Comparison of ENCODE assay signal across 13 cellular contexts in the genomic region with DNA sequence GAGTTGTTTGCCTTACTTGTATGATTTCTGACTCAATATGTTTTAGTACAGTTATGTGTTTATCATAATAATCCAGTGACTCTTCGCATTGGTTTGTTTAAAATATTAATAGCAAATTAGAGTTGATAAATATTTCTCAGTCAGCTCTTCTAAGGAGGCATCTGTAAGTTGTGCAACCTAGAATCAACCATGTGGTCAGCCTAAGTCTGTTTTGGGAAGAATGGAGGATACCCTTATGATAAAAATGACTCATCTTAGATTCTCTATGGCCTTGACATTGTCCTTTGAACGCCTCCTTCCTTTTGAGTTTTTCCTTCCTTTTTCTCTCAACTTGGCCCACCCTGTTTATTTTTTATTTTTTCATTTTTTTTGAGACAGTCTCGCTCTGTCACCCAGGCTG. TPM values are rescaled to one million over a fixed set of nuclear protein-coding genes. Genes with fewer than 3 reads are reported as not detected.
A peak's percentile ranks its signal among the peaks of the same experiment; 100 is the strongest.
DNase-seq lines count a peak whose midpoint lies in the region; ATAC-seq, FAIRE-seq and TF ChIP-seq lines count a peak whose summit lies in the region.
"Had no signal": no experiment of that assay in that cellular context is flagged by ENCODE, and none has a peak within 500 bp of the region (broad histone marks: within the 10 kb centered on the region; RNA-seq: fewer than 3 reads in every experiment).

No MANE protein-coding gene starts in this region.

- no peak overlapping the region for H2AK9ac ChIP-seq in IMR-90 (replicated peaks; ENCODE audit: low read depth, low read length, poor library complexity)

- H3K4me3 Mint-ChIP-seq in nephron progenitor cell: no peak overlapping the region

- no peak overlapping the region for H2AK5ac ChIP-seq in IMR-90 (ENCODE audit: low read depth, low read length)

- CTCF ChIA-PET in IMR-90 (lab: Yijun Ruan, JAX): no interaction called here
- CTCF ChIA-PET in K562 (lab: Yijun Ruan, JAX; ENCODE audit: low intra/inter-chr PET ratio): no interaction called here

- H2AFZ ChIP-seq in IMR-90 (replicated peaks; ENCODE audit: low read length, poor library complexity) (no peak overlapping the region), K562 (ENCODE audit: low read depth, low read length) (no peak overlapping the region)

- H3K36me3 ChIP-seq in IMR-90 (ENCODE audit: control insufficient read depth, insufficient read depth, low read length): peaks cover 4% of the 10 kb centered on the region
- peaks cover 9% of the 10 kb centered on the region; the same call in 2 of the 3 replicates for H3K36me3 ChIP-seq in K562 (ENCODE audit: control insufficient read depth, insufficient read depth, low read length)
- H3K36me3 ChIP-seq: BE2C had no signal

- H3K27ac ChIP-seq in IMR-90 (ENCODE audit: insufficient read depth, low read length) (no peak overlapping the region), K562 (ENCODE audit: extremely low read depth, low read depth, low read length) (no peak overlapping the region)

- H4K91ac ChIP-seq in IMR-90 (ENCODE audit: insufficient read depth, low read depth, low read length): no peak overlapping the region

- no peak for TF ChIP-seq EP300 in K562 (IDR thresholded peaks at IDR 0.05; ENCODE audit: low read length)

- in situ Hi-C loops in IMR-90 (cut with MboI; ENCODE audit: low sequenced_read_pairs): no loop called here
- in situ Hi-C loops in K562 (cut with MboI): no loop called here

- H2BK120ac ChIP-seq in IMR-90 (ENCODE audit: low read depth, low read length): no peak overlapping the region

- intact Hi-C loops in IMR-90 (cut with micrococcal nuclease): no loop called here
- intact Hi-C loops in K562 (cut with micrococcal nuclease): no loop called here

- ATAC-seq in IMR-90 (ENCODE audit: low read depth) (peak; percentile 79), K562 (no peak), HG02759 (IDR thresholded peaks at IDR 0.05; ENCODE audit: unreplicated experiment) (no peak)
- no peak for ATAC-seq in stimulated activated naive CD8-positive, alpha-beta T cell treated with anti-CD3 and anti-CD28 coated beads, Interleukin-15, Interleukin-2, amounts not matched to agents 100 U/mL and 50 U/mL, for 24 hours

- H3K4me2 ChIP-seq in IMR-90 (ENCODE audit: low read depth, low read length): no peak overlapping the region
- no peak overlapping the region for H3K4me2 ChIP-seq in K562 (ENCODE audit: insufficient read depth, low read length)

- H4K5ac ChIP-seq in IMR-90 (ENCODE audit: low read depth, low read length): no peak overlapping the region

- POLR2A ChIA-PET in IMR-90 (lab: Charles Lee; ENCODE audit: unreplicated experiment) (no interaction called here), K562 (lab: Yijun Ruan, JAX) (interaction anchor here (1.3 to 2.5 kb wide), 3 partner anchors 10 to 18 kb away, joined by 3 to 13 read pairs (median 4); a partner anchor contains a TSS)

- H3K9me1 ChIP-seq in IMR-90 (ENCODE audit: insufficient read depth, low read length) (no peaks in the 10 kb centered on the region), K562 (ENCODE audit: control insufficient read depth, insufficient read depth, low read length) (no peaks in the 10 kb centered on the region)

- DNase-seq in IMR-90: peak; percentile 58
- peak; percentile 39 for DNase-seq in NOMO-1 treated with DMSO at 0.1 percent for 48 hours (lab: John Stamatoyannopoulos, UW; ENCODE audit: unreplicated experiment)
- DNase-seq in K562 (ENCODE audit: extremely low read depth in 1 of 4, low spot score in 3 of 4): no peak
- DNase-seq in nephron progenitor cell: no peak
- DNase-seq in GM12891 (ENCODE audit: insufficient read length, low spot score): no peak
- no peak for DNase-seq in stimulated activated naive CD8-positive, alpha-beta T cell treated with anti-CD3 and anti-CD28 coated beads, Interleukin-15, Interleukin-2, amounts not matched to agents 100 U/mL and 50 U/mL, for 24 hours
- DNase-seq: BE2C, NCI-H1092 treated with DMSO at 0.1 percent for 48 hours, NCI-H1694, NCI-H2107, NCI-H345, NCI-H748 treated with DMSO at 0.1 percent for 48 hours had no signal

- H3K56ac ChIP-seq in IMR-90 (ENCODE audit: extremely low read depth, insufficient read depth, low read length): no peak overlapping the region

- dilution Hi-C loops in IMR-90 (cut with HindIII; ENCODE audit: low sequenced_read_pairs, unreplicated experiment): no loop called here

- no CpG with 5 or more reads among the region's 3 CpGs for WGBS in IMR-90 (ENCODE audit: extremely low coverage in 2 of 2, insufficient read length in 1 of 2), 2 experiments
- WGBS in K562 (ENCODE audit: insufficient coverage, low coverage, missing lambda C conversion rate): 61% methylated on average over 3 of the region's 3 CpGs

- H3K79me1 ChIP-seq in IMR-90 (ENCODE audit: low read depth in 1 of 2, low read length in 2 of 2): no peaks in the 10 kb centered on the region; a peak in 1 of 4 replicates

- H3K4me1 ChIP-seq in IMR-90 (ENCODE audit: control insufficient read depth, insufficient read depth, low read length) (peaks cover 2% of the 10 kb centered on the region; the same call in 1 of the 2 replicates), K562 (replicated peaks in 1 of 2; ENCODE audit: control insufficient read depth in 2 of 2, insufficient read depth in 2 of 2, low read length in 2 of 2) (no peaks in the 10 kb centered on the region; a peak in 1 of 5 replicates)
- H3K4me1 ChIP-seq: BE2C had no signal

- H4K8ac ChIP-seq in IMR-90 (ENCODE audit: low read depth in 2 of 2, low read length in 2 of 2): no peak overlapping the region

- H2BK20ac ChIP-seq in IMR-90 (ENCODE audit: low read depth, low read length): no peak overlapping the region

- FAIRE-seq in K562 (lab: Jason Lieb, UNC): no peak
- no peak for FAIRE-seq in GM12891 (lab: Jason Lieb, UNC)

- H4K20me1 ChIP-seq in IMR-90 (ENCODE audit: insufficient read depth, low read length) (no peaks in the 10 kb centered on the region), K562 (replicated peaks; ENCODE audit: control insufficient read depth, insufficient read depth, low read length) (no peaks in the 10 kb centered on the region; the same call in 1 of the 2 replicates)

- H3K4me1 Mint-ChIP-seq in nephron progenitor cell: no peaks in the 10 kb centered on the region

- H3K27ac Mint-ChIP-seq in nephron progenitor cell: peak overlapping the region; percentile 32

- peaks cover 3% of the 10 kb centered on the region for H3K27me3 Mint-ChIP-seq in nephron progenitor cell (ENCODE audit: low read depth, poor library complexity)

- H3K23ac ChIP-seq in IMR-90 (ENCODE audit: low read depth, low read length): no peak overlapping the region

- H3K27me3 ChIP-seq in IMR-90 (ENCODE audit: control insufficient read depth, insufficient read depth, low read length) (no peaks in the 10 kb centered on the region), K562 (ENCODE audit: control insufficient read depth in 2 of 2, insufficient read depth in 2 of 2, low read length in 2 of 2) (no peaks in the 10 kb centered on the region)
- H3K27me3 ChIP-seq: BE2C had no signal

- H3K36me3 Mint-ChIP-seq in nephron progenitor cell (ENCODE audit: low read depth): peaks cover 19% of the 10 kb centered on the region

- TF ChIP-seq CTCF in IMR-90 (conservative IDR thresholded peaks at IDR 0.05; ENCODE audit: low read depth, low read length): no peak
- TF ChIP-seq CTCF in K562 (IDR thresholded peaks at IDR 0.05 in 2 of 3, conservative IDR thresholded peaks at IDR 0.05 in 1 of 3; ENCODE audit: insufficient read depth in 2 of 3, low read depth in 1 of 3, low read length in 3 of 3): no peak
- no peak for TF ChIP-seq CTCF in nephron progenitor cell (IDR thresholded peaks at IDR 0.05)

- H3K14ac ChIP-seq in IMR-90 (replicated peaks; ENCODE audit: low read depth, low read length): no peak overlapping the region

- H3K4ac ChIP-seq in IMR-90 (ENCODE audit: low read depth, low read length): no peak overlapping the region

- no peak overlapping the region for H3K18ac ChIP-seq in IMR-90 (ENCODE audit: low read depth, low read length)

- no peaks in the 10 kb centered on the region for H3K9me3 Mint-ChIP-seq in nephron progenitor cell

- H2BK15ac ChIP-seq in IMR-90 (ENCODE audit: low read depth, low read length): no peak overlapping the region

- H2BK5ac ChIP-seq in IMR-90 (ENCODE audit: low read depth, low read length, poor library complexity, severe bottlenecking): no peak overlapping the region

- H3K4me3 ChIP-seq in IMR-90 (ENCODE audit: insufficient read depth, low read depth, low read length) (no peak overlapping the region), K562 (no peak overlapping the region)

- no peaks in the 10 kb centered on the region for H3K9me3 ChIP-seq in IMR-90 (ENCODE audit: control insufficient read depth, insufficient read depth, low read length)
- H3K9me3 ChIP-seq in K562 (replicated peaks; ENCODE audit: control insufficient read depth, insufficient read depth, low read depth, low read length): no peaks in the 10 kb centered on the region
- H3K9me3 ChIP-seq: BE2C had no signal

- H3K9ac ChIP-seq in IMR-90 (ENCODE audit: low read depth, low read length): no peak overlapping the region
- H3K9ac ChIP-seq in K562 (ENCODE audit: insufficient read depth in 1 of 2, low read depth in 2 of 2, low read length in 2 of 2): no peak overlapping the region

- no TSS peak for BruUV-seq in IMR-90 (replicated peaks; lab: Mats Ljungman, UMichigan)
- BruUV-seq in K562 (replicated peaks; lab: Mats Ljungman, UMichigan): no TSS peak

- TF ChIP-seq POLR2A in IMR-90 (IDR thresholded peaks at IDR 0.05; ENCODE audit: low read depth, low read length) (no peak), K562 (conservative IDR thresholded peaks at IDR 0.05) (no peak), GM12891 (IDR thresholded peaks at IDR 0.05; ENCODE audit: low read depth, low read length) (no peak)

- H3K79me2 ChIP-seq in K562 (ENCODE audit: control insufficient read depth, insufficient read depth, low read length): no peaks in the 10 kb centered on the region

- TF ChIP-seq RAD21 in IMR-90 (IDR thresholded peaks at IDR 0.05; ENCODE audit: low read length) (no peak), K562 (CRISPR knock-in tag; conservative IDR thresholded peaks at IDR 0.05 in 1 of 2, IDR thresholded peaks at IDR 0.05 in 1 of 2) (no peak)

RNA-seq across cellular contexts. Expression of a gene that starts 18.8 kb away (rescaled TPM):
- total RNA-seq in IMR-90 (2012; rRNA removed) (28.7 and 39.4 TPM in 2 replicates), K562 (2014; rRNA removed) (118 and 132 TPM in 2 replicates), K562 (2014; rRNA removed; fragmentation: Illumina TruSeq; extraction: Trizol) (133 and 149 TPM in 2 replicates), K562 (2015; rRNA removed; fragmentation: Illumina TruSeq; extraction: Trizol) (119 and 124 TPM in 2 replicates), K562 (2021) (97.6 and 101 TPM in 2 replicates)
- polyA plus RNA-seq in IMR-90 (2012; rRNA removed) (17.9 and 20.0 TPM in 2 replicates), K562 (2011; rRNA removed) (75.0 and 97.8 TPM in 2 replicates), K562 (2014; fragmentation: Illumina TruSeq; extraction: Trizol) (100 and 102 TPM in 2 replicates), K562 (2014; fragmentation: Nextera tagmentation; extraction: Ambion mirVana) (10 to 100 TPM; 66.7 to 80.2 TPM), K562 (2014; rRNA removed) (111 and 121 TPM in 2 replicates)
- 7.6 and 13.4 TPM in 2 replicates for polyA plus RNA-seq in IMR-90 (2012; cell fraction: cytosol; rRNA removed)
- polyA plus RNA-seq in IMR-90 (2012; cell fraction: nucleus; rRNA removed; ENCODE audit: low replicate concordance): 12.9 and 28.1 TPM in 2 replicates
- 90.4 and 196 TPM in 2 replicates for total RNA-seq in K562 (2011; cell fraction: chromatin; rRNA removed; ENCODE audit: low replicate concordance)
- 60.9 and 74.1 TPM in 2 replicates for total RNA-seq in K562 (2011; cell fraction: nucleolus; rRNA removed)
- 110 and 179 TPM in 2 replicates for total RNA-seq in K562 (2011; cell fraction: nucleoplasm; rRNA removed)
- 57.3 and 71.3 TPM in 2 replicates for polyA plus RNA-seq in K562 (2011; cell fraction: cytosol; rRNA removed)
- 62.5 and 90.3 TPM in 2 replicates for polyA plus RNA-seq in K562 (2011; cell fraction: nucleus; rRNA removed)
- 82.0 and 87.8 TPM in 2 replicates for polyA plus RNA-seq in K562 (2012)
- 117 and 124 TPM in 2 replicates for polyA minus RNA-seq in K562 (2011; rRNA and poly(A)+ RNA removed)
- polyA minus RNA-seq in K562 (2011; cell fraction: cytosol; rRNA and poly(A)+ RNA removed): 26.0 and 39.6 TPM in 2 replicates
- polyA minus RNA-seq in K562 (2011; cell fraction: nucleus; rRNA and poly(A)+ RNA removed): 49.4 and 90.7 TPM in 2 replicates
- polyA plus RNA-seq in GM12891 (2012; ENCODE audit: low read depth, missing spikeins): 24.5 TPM

RNA-seq across cellular contexts. Expression of a gene that starts 24.2 kb away (rescaled TPM):
- 45.3 and 66.1 TPM in 2 replicates for total RNA-seq in IMR-90 (2012; rRNA removed)
- 62.4 and 75.5 TPM in 2 replicates for polyA plus RNA-seq in IMR-90 (2012; rRNA removed)
- 74.7 and 99.9 TPM in 2 replicates for polyA plus RNA-seq in IMR-90 (2012; cell fraction: cytosol; rRNA removed)
- 27.3 and 62.8 TPM in 2 replicates for polyA plus RNA-seq in IMR-90 (2012; cell fraction: nucleus; rRNA removed; ENCODE audit: low replicate concordance)
- total RNA-seq in K562 (2011; cell fraction: chromatin; rRNA removed; ENCODE audit: low replicate concordance): 66.6 and 71.5 TPM in 2 replicates
- 56.3 and 60.4 TPM in 2 replicates for total RNA-seq in K562 (2011; cell fraction: nucleolus; rRNA removed)
- total RNA-seq in K562 (2011; cell fraction: nucleoplasm; rRNA removed): 80.6 and 100 TPM in 2 replicates
- 120 and 170 TPM in 2 replicates for total RNA-seq in K562 (2014; rRNA removed)
- total RNA-seq in K562 (2014; rRNA removed; fragmentation: Illumina TruSeq; extraction: Trizol): 177 and 186 TPM in 2 replicates
- 152 and 166 TPM in 2 replicates for total RNA-seq in K562 (2015; rRNA removed; fragmentation: Illumina TruSeq; extraction: Trizol)
- 237 and 239 TPM in 2 replicates for total RNA-seq in K562 (2021)
- polyA plus RNA-seq in K562 (2011; rRNA removed): 159 and 168 TPM in 2 replicates
- polyA plus RNA-seq in K562 (2011; cell fraction: cytosol; rRNA removed): 215 and 341 TPM in 2 replicates
- 84.4 and 85.4 TPM in 2 replicates for polyA plus RNA-seq in K562 (2011; cell fraction: nucleus; rRNA removed)
- 168 and 187 TPM in 2 replicates for polyA plus RNA-seq in K562 (2012)
- 120 and 141 TPM in 2 replicates for polyA plus RNA-seq in K562 (2014; fragmentation: Illumina TruSeq; extraction: Trizol)
- 10 to 100 TPM; 65.0 to 99.7 TPM for polyA plus RNA-seq in K562 (2014; fragmentation: Nextera tagmentation; extraction: Ambion mirVana)
- polyA plus RNA-seq in K562 (2014; rRNA removed): 146 and 191 TPM in 2 replicates
- polyA minus RNA-seq in K562 (2011; rRNA and poly(A)+ RNA removed): 73.3 and 105 TPM in 2 replicates
- 54.8 and 84.6 TPM in 2 replicates for polyA minus RNA-seq in K562 (2011; cell fraction: cytosol; rRNA and poly(A)+ RNA removed)
- 32.7 and 55.5 TPM in 2 replicates for polyA minus RNA-seq in K562 (2011; cell fraction: nucleus; rRNA and poly(A)+ RNA removed)
- 98.2 TPM for polyA plus RNA-seq in GM12891 (2012; ENCODE audit: low read depth, missing spikeins)

Comparison
In these comparisons a context has a peak if more than half of its experiments do, and no peak if none do; other contexts are left out.
1. DNase-seq: peak in IMR-90 (single experiment) and NOMO-1 treated with DMSO at 0.1 percent for 48 hours (single experiment); none in K562 (0 of 4), nephron progenitor cell (single experiment), GM12891 (single experiment) and stimulated activated naive CD8-positive, alpha-beta T cell treated with anti-CD3 and anti-CD28 coated beads, Interleukin-15, Interleukin-2, amounts not matched to agents 100 U/mL and 50 U/mL, for 24 hours (single experiment).